ENCODE assay signal across 1 cellular context in the genomic region with DNA sequence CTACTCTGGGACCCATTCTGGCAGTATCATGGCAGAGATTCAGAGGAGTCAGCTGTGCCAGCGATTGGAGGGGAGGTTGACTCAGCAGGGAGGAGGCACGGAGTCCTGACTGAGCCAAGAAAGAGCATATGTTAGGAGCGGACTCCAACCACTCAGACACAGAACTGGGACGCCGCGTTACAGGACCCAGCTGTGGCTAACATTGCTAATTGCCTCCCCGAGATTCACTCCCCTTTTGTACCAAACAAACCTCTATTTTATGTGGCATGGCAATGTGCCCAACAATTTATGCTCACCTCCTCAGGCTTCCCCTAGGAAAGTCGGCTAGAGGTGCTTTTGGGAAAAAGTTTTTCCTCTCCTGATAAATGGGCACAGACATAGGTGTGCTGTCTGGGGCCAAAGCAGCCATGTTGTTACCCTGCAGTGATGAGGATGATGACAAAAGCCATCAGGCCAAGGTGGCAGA.
TF ChIP-seq lines count a peak whose summit lies in the region.

No MANE protein-coding gene starts in this region.

TF ChIP-seq in K562, 482 proteins besides CTCF, POLR2A, EP300 and RAD21:
- TF ChIP-seq, protein P1, sequence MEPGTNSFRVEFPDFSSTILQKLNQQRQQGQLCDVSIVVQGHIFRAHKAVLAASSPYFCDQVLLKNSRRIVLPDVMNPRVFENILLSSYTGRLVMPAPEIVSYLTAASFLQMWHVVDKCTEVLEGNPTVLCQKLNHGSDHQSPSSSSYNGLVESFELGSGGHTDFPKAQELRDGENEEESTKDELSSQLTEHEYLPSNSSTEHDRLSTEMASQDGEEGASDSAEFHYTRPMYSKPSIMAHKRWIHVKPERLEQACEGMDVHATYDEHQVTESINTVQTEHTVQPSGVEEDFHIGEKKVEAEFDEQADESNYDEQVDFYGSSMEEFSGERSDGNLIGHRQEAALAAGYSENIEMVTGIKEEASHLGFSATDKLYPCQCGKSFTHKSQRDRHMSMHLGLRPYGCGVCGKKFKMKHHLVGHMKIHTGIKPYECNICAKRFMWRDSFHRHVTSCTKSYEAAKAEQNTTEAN (CRISPR knock-in tag; IDR thresholded peaks at IDR 0.05) = no peak
- TF ChIP-seq ZNF140 (CRISPR knock-in tag; IDR thresholded peaks at IDR 0.05) (no peak), POLR3A (IDR thresholded peaks at IDR 0.05; ENCODE audit: borderline replicate concordance, extremely low read depth, insufficient read depth, insufficient read length) (no peak), ZNF76 (CRISPR knock-in tag; IDR thresholded peaks at IDR 0.05; ENCODE audit: borderline replicate concordance) (no peak)
- TF ChIP-seq, protein P2, sequence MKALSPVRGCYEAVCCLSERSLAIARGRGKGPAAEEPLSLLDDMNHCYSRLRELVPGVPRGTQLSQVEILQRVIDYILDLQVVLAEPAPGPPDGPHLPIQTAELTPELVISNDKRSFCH (CRISPR knock-in tag; IDR thresholded peaks at IDR 0.05) = no peak
- TF ChIP-seq, protein P2 (tag; IDR thresholded peaks at IDR 0.05) = no peak
- TF ChIP-seq, protein P3, sequence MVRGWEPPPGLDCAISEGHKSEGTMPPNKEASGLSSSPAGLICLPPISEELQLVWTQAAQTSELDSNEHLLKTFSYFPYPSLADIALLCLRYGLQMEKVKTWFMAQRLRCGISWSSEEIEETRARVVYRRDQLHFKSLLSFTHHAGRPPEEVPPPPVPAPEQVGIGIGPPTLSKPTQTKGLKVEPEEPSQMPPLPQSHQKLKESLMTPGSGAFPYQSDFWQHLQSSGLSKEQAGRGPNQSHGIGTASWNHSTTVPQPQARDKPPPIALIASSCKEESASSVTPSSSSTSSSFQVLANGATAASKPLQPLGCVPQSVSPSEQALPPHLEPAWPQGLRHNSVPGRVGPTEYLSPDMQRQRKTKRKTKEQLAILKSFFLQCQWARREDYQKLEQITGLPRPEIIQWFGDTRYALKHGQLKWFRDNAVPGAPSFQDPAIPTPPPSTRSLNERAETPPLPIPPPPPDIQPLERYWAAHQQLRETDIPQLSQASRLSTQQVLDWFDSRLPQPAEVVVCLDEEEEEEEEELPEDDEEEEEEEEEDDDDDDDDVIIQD (CRISPR knock-in tag; IDR thresholded peaks at IDR 0.05) = no peak
